Comparison of ENCODE assay signal across 26 cellular contexts in genomic region chr14:24506443-24506842, GRCh38. TPM values are rescaled to one million over a fixed set of nuclear protein-coding genes. Genes with fewer than 3 reads are reported as not detected.
DNase-seq lines count a peak whose midpoint lies in the region; ATAC-seq and TF ChIP-seq lines count a peak whose summit lies in the region.
"Had no signal": no experiment of that assay in that cellular context is flagged by ENCODE, and none has a peak within 500 bp of the region (broad histone marks: within the 10 kb centered on the region; RNA-seq: fewer than 3 reads in every experiment).

No MANE protein-coding gene starts in this region.

- H3K4me1 Mint-ChIP-seq in activated CD8-positive, alpha-beta memory T cell treated with anti-CD3 and anti-CD28 coated beads, Interleukin-2, amount 10 ng/mL, durations not matched to agents 7 days and 5 days = peaks cover 39% of the 10 kb centered on the region
- H3K4me1 Mint-ChIP-seq in stimulated activated naive CD8-positive, alpha-beta T cell treated with anti-CD3 and anti-CD28 coated beads, Interleukin-15, amount 100 ng/mL, for 72 hours = peaks cover 11% of the 10 kb centered on the region
- H3K4me1 Mint-ChIP-seq: CD14-positive monocyte; CD4-positive, alpha-beta memory T cell; CD4-positive, CD25-positive, alpha-beta regulatory T cell; CD8-positive, alpha-beta memory T cell had no signal

- no peaks in the 10 kb centered on the region for H3K9me3 Mint-ChIP-seq in activated CD8-positive, alpha-beta memory T cell treated with anti-CD3 and anti-CD28 coated beads, Interleukin-2, amount 10 ng/mL, durations not matched to agents 7 days and 5 days (ENCODE audit: low read depth)
- peaks cover 0 to 4% of the 10 kb centered on the region in 2 donors for H3K9me3 Mint-ChIP-seq in stimulated activated naive CD8-positive, alpha-beta T cell treated with anti-CD3 and anti-CD28 coated beads, Interleukin-15, amount 100 ng/mL, for 72 hours
- H3K9me3 Mint-ChIP-seq: CD14-positive monocyte; CD4-positive, alpha-beta memory T cell had no signal

- H3K36me3 Mint-ChIP-seq in activated CD8-positive, alpha-beta memory T cell treated with anti-CD3 and anti-CD28 coated beads, Interleukin-2, amount 10 ng/mL, durations not matched to agents 7 days and 5 days = no peaks in the 10 kb centered on the region
- H3K36me3 Mint-ChIP-seq: CD14-positive monocyte; CD4-positive, alpha-beta memory T cell; CD4-positive, CD25-positive, alpha-beta regulatory T cell had no signal

- intact Hi-C loops in vagina (cut with DNase I) = no loop called here

- H3K27ac Mint-ChIP-seq in activated CD8-positive, alpha-beta memory T cell treated with anti-CD3 and anti-CD28 coated beads, Interleukin-2, amount 10 ng/mL, durations not matched to agents 7 days and 5 days = peak overlapping the region; percentile 53
- H3K27ac Mint-ChIP-seq in stimulated activated naive CD8-positive, alpha-beta T cell treated with anti-CD3 and anti-CD28 coated beads, Interleukin-15, amount 100 ng/mL, for 72 hours = no peak overlapping the region
- H3K27ac Mint-ChIP-seq: CD4-positive, alpha-beta memory T cell; CD4-positive, CD25-positive, alpha-beta regulatory T cell had no signal

- H3K4me3 Mint-ChIP-seq in activated CD8-positive, alpha-beta memory T cell treated with anti-CD3 and anti-CD28 coated beads, Interleukin-2, amount 10 ng/mL, durations not matched to agents 7 days and 5 days = no peak overlapping the region
- no peak overlapping the region for H3K4me3 Mint-ChIP-seq in stimulated activated naive CD8-positive, alpha-beta T cell treated with anti-CD3 and anti-CD28 coated beads, Interleukin-15, amount 100 ng/mL, for 72 hours
- H3K4me3 Mint-ChIP-seq: CD14-positive monocyte; CD4-positive, alpha-beta memory T cell; CD4-positive, CD25-positive, alpha-beta regulatory T cell; CD8-positive, alpha-beta memory T cell had no signal

- H3K9me3 ChIP-seq in vagina = no peaks in the 10 kb centered on the region
- H3K9me3 ChIP-seq: BE2C, BLaER1 had no signal

- ATAC-seq in activated CD8-positive, alpha-beta memory T cell treated with anti-CD3 and anti-CD28 coated beads, Interleukin-2, amount 10 ng/mL, durations not matched to agents 7 days and 5 days = peak; percentile 39
- peak; percentile 18 for ATAC-seq in stimulated activated naive CD8-positive, alpha-beta T cell treated with anti-CD3 and anti-CD28 coated beads, Interleukin-15, amount 100 ng/mL, for 72 hours
- no peak for ATAC-seq in stimulated activated naive CD8-positive, alpha-beta T cell treated with anti-CD3 and anti-CD28 coated beads, Interleukin-15, Interleukin-2, amounts not matched to agents 100 U/mL and 50 U/mL, for 24 hours
- ATAC-seq: GM12878 had no signal

- no peaks in the 10 kb centered on the region for H3K36me3 ChIP-seq in vagina
- H3K36me3 ChIP-seq: BE2C, BLaER1 had no signal

- H3K27ac ChIP-seq in vagina = no peak overlapping the region
- H3K27ac ChIP-seq: BLaER1 had no signal

- no peak for TF ChIP-seq POLR2A in vagina (IDR thresholded peaks at IDR 0.05)

- H3K4me3 ChIP-seq in vagina = no peak overlapping the region
- H3K4me3 ChIP-seq: BLaER1, GM12878 had no signal

- TF ChIP-seq CTCF in vagina (IDR thresholded peaks at IDR 0.05) = no peak

- DNase-seq in activated CD8-positive, alpha-beta memory T cell treated with anti-CD3 and anti-CD28 coated beads, Interleukin-2, amount 10 ng/mL, durations not matched to agents 7 days and 5 days = no peak
- DNase-seq in activated CD8-positive, alpha-beta memory T cell treated with anti-CD3 and anti-CD28 coated beads, Interleukin-2, amount 50 U/mL, for 48 hours = no peak
- no peak for DNase-seq in stimulated activated naive CD8-positive, alpha-beta T cell treated with anti-CD3 and anti-CD28 coated beads, Interleukin-15, amount 100 ng/mL, for 72 hours
- no peak for DNase-seq in stimulated activated naive CD8-positive, alpha-beta T cell treated with anti-CD3 and anti-CD28 coated beads, Interleukin-15, Interleukin-2, amounts not matched to agents 100 U/mL and 50 U/mL, for 24 hours
- DNase-seq in vagina (ENCODE audit: extremely low spot score in 2 of 2) = no peak
- DNase-seq: 8988T; ACHN; BE2C; C1 segment of cervical spinal cord; CD4-positive, alpha-beta memory T cell; CD4-positive, CD25-positive, alpha-beta regulatory T cell; CD8-positive, alpha-beta memory T cell; COR-L47; DMS 273 treated with DMSO at 0.1 percent for 48 hours; DMS153; DMS53; DMS79; DND-41; EL; GDM1 had no signal

- H3K27me3 ChIP-seq in vagina = no peaks in the 10 kb centered on the region
- H3K27me3 ChIP-seq: BLaER1 had no signal

- H3K27me3 Mint-ChIP-seq in activated CD8-positive, alpha-beta memory T cell treated with anti-CD3 and anti-CD28 coated beads, Interleukin-2, amount 10 ng/mL, durations not matched to agents 7 days and 5 days = peaks cover 21% of the 10 kb centered on the region
- peaks cover 19% of the 10 kb centered on the region for H3K27me3 Mint-ChIP-seq in stimulated activated naive CD8-positive, alpha-beta T cell treated with anti-CD3 and anti-CD28 coated beads, Interleukin-15, amount 100 ng/mL, for 72 hours

- CTCF ChIA-PET in activated CD8-positive, alpha-beta memory T cell treated with anti-CD3 and anti-CD28 coated beads, Interleukin-2, amount 10 ng/mL, durations not matched to agents 7 days and 5 days (lab: Charles Lee) = no interaction called here

- no peaks in the 10 kb centered on the region for H3K4me1 ChIP-seq in vagina
- H3K4me1 ChIP-seq: BE2C had no signal

RNA-seq across cellular contexts. Expression of gene CMA1, which starts 1.6 kb away (rescaled TPM):
- not detected for total RNA-seq in activated CD8-positive, alpha-beta memory T cell treated with anti-CD3 and anti-CD28 coated beads, Interleukin-2, amount 10 ng/mL, durations not matched to agents 7 days and 5 days
- total RNA-seq in vagina = not detected
- total RNA-seq: A673; CD4-positive, alpha-beta memory T cell; CD4-positive, CD25-positive, alpha-beta regulatory T cell; CD8-positive, alpha-beta memory T cell; Daoy; G401; GM12878 had no signal
